In the genomic region with DNA sequence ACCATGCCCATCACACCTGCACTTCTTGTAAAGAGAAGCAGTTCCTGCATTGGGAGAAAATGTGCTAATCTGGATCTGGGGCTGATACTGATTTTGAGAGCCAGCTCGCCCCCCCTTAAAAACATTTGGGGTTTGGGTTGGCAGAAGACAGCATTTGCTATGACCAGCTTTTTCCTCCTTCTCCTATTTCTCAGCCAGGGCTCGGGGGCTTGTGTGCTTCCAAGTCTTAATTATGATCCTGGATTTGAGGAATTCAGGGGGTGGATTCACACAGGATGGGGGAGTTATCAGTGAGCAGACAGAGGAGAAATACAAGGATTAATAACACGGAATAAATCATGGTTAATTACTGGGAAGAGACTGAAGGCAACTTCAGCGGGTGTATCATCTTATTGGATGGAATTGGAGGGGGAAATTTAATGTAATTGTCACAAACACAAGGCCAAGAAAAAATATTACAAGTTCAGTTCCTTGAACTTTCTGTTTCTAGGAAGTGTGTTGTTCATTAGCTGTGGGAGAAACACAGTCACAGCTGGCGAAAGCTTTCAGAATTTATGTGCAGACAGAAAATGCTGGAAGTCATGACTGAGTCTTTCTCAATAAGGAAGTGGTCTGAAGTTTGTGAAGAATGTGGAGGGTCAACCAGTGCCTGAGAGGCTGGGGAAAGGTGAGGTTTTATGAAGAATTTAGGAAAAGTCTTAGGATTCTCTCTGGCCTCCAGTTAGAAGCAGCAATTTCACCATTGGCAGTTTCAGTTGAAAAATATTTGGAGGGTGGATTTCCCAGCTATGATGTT, we compare ENCODE assay signal across 10 cellular contexts. TPM values are rescaled to one million over a fixed set of nuclear protein-coding genes. Genes with fewer than 3 reads are reported as not detected.
A peak's percentile ranks its signal among the peaks of the same experiment; 100 is the strongest.
DNase-seq lines count a peak whose midpoint lies in the region; ATAC-seq and TF ChIP-seq lines count a peak whose summit lies in the region.
"Had no signal": no experiment of that assay in that cellular context is flagged by ENCODE, and none has a peak within 500 bp of the region (broad histone marks: within the 10 kb centered on the region; RNA-seq: fewer than 3 reads in every experiment).

No MANE protein-coding gene starts in this region.

- POLR2A ChIA-PET in BJ (lab: Charles Lee) = interaction anchor here (0.6 kb wide), 1 partner anchor 23 kb away, joined by 3 read pairs; no protein-coding TSS in a partner anchor

- H3K4me3 ChIP-seq in BJ (ENCODE audit: low read depth, low read length) (no peak overlapping the region), prostate gland (no peak overlapping the region), HAP-1 (no peak overlapping the region)

- no peak for TF ChIP-seq POLR2A in prostate gland (IDR thresholded peaks at IDR 0.05)

- intact Hi-C loops in prostate gland (cut with DNase I) = no loop called here

- peak; percentile 99 for DNase-seq in BJ (ENCODE audit: low read depth)
- peak; percentile 16 to 65 for DNase-seq in NOMO-1 (lab: John Stamatoyannopoulos, UW; ENCODE audit: unreplicated experiment in 2 of 2)
- DNase-seq in fibroblast of the conjunctiva (ENCODE audit: low read depth) = peak; percentile 48
- no peak for DNase-seq in prostate gland (ENCODE audit: low spot score)
- DNase-seq in HAP-1 (ENCODE audit: low spot score in 2 of 2) = no peak
- no peak for DNase-seq in NCI-H2081 (lab: John Stamatoyannopoulos, UW)
- DNase-seq: PC-3 had no signal

- in situ Hi-C loops in HAP-1 (cut with MboI; ENCODE audit: low sequenced_read_pairs) = loop anchor here (25.0 kb wide), 2 partner anchors 395 to 1095 kb away; a partner anchor contains a TSS

- TF ChIP-seq CTCF in BJ (IDR thresholded peaks at IDR 0.05; ENCODE audit: insufficient read depth, low read depth, low read length) (no peak), prostate gland (IDR thresholded peaks at IDR 0.05) (no peak)

- WGBS in prostate gland = 59% methylated on average over 5 of the region's 5 CpGs

- ATAC-seq in HG03025 (IDR thresholded peaks at IDR 0.05; ENCODE audit: low FRiP score, unreplicated experiment) (no peak), GM21786 (IDR thresholded peaks at IDR 0.05; ENCODE audit: unreplicated experiment) (no peak)
- ATAC-seq: PC-3 had no signal

- H3K27me3 ChIP-seq in BJ (ENCODE audit: control insufficient read depth, insufficient read depth, low read length) = no peaks in the 10 kb centered on the region
- H3K27me3 ChIP-seq in prostate gland (replicated peaks; ENCODE audit: insufficient read depth) = no peaks in the 10 kb centered on the region
- H3K27me3 ChIP-seq in HAP-1 (ENCODE audit: low read depth) = no peaks in the 10 kb centered on the region

- H3K9me3 ChIP-seq in prostate gland (no peaks in the 10 kb centered on the region), HAP-1 (no peaks in the 10 kb centered on the region)

- CTCF ChIA-PET in BJ (lab: Yijun Ruan, JAX) = interaction anchor here (0.8 to 12.0 kb wide), 5 partner anchors 11 to 431 kb away, joined by 3 to 94 read pairs (median 4); no protein-coding TSS in a partner anchor

- H3K4me1 ChIP-seq in prostate gland (replicated peaks) = peaks cover 8% of the 10 kb centered on the region
- H3K4me1 ChIP-seq in HAP-1 = no peaks in the 10 kb centered on the region

- no peaks in the 10 kb centered on the region for H3K36me3 ChIP-seq in BJ (ENCODE audit: control insufficient read depth, insufficient read depth, low read length)
- H3K36me3 ChIP-seq in prostate gland = no peaks in the 10 kb centered on the region
- no peaks in the 10 kb centered on the region for H3K36me3 ChIP-seq in HAP-1 (replicated peaks)

- peak overlapping the region; percentile 47 to 52 for H3K27ac ChIP-seq in prostate gland

RNA-seq across cellular contexts. Expression of a gene that starts 15.2 kb away (rescaled TPM):
- not detected in 2 replicates for polyA plus RNA-seq in BJ (2011; rRNA removed)
- polyA minus RNA-seq in BJ (2011; rRNA and poly(A)+ RNA removed) = not detected in 2 replicates
- total RNA-seq in prostate gland = 10 to 100 TPM in 1 of 2 donors, 1 to 10 TPM in 1; 9.0 to 32.6 TPM
- total RNA-seq: pulmonary artery endothelial cell had no signal

Comparison
In these comparisons a context has a peak if more than half of its experiments do, and no peak if none do; other contexts are left out.
1. DNase-seq: peak in BJ (single experiment), NOMO-1 (2 of 2) and fibroblast of the conjunctiva (single experiment); none in prostate gland (single experiment), HAP-1 (0 of 2) and NCI-H2081 (0 of 2).